In genomic region chr1:64823691-64824476, GRCh38 we compare ENCODE assay signal across 8 cellular contexts.
DNase-seq lines count a peak whose midpoint lies in the region; ATAC-seq, FAIRE-seq and TF ChIP-seq lines count a peak whose summit lies in the region.

No MANE protein-coding gene starts in this region.

- H3K4me1 ChIP-seq in endothelial cell of umbilical vein (ENCODE audit: control insufficient read depth, extremely low read depth, insufficient read depth, low read length): peaks cover 2% of the 10 kb centered on the region

- no peak overlapping the region for H3K4me3 Mint-ChIP-seq in activated CD8-positive, alpha-beta T cell treated with anti-CD3 and anti-CD28 coated beads, Interleukin-2, amount 10 ng/mL, durations not matched to agents 7 days and 5 days

- no TSS peak for BruUV-seq in endothelial cell of umbilical vein (replicated peaks; lab: Mats Ljungman, UMichigan)

- H3K36me3 ChIP-seq in endothelial cell of umbilical vein (ENCODE audit: control insufficient read depth in 2 of 2, extremely low read depth in 1 of 2, insufficient read depth in 2 of 2, low read length in 2 of 2): no peaks in the 10 kb centered on the region

- H3K4me3 ChIP-seq in endothelial cell of umbilical vein (replicated peaks in 1 of 3; ENCODE audit: insufficient read depth in 1 of 3, low read depth in 1 of 3, low read length in 3 of 3): no peak overlapping the region

- CTCF ChIA-PET in activated CD8-positive, alpha-beta T cell treated with anti-CD3 and anti-CD28 coated beads, Interleukin-2, amount 10 ng/mL, durations not matched to agents 7 days and 5 days (lab: Charles Lee): interaction anchor here (0.7 to 3.1 kb wide), 28 partner anchors 8 to 555 kb away, joined by 3 to 15 read pairs (median 4); no protein-coding TSS in a partner anchor
- CTCF ChIA-PET in endothelial cell of umbilical vein (lab: Charles Lee): interaction anchor here (0.6 to 5.4 kb wide), 39 partner anchors 9 to 577 kb away, joined by 3 to 61 read pairs (median 4); partner anchors contain the start of gene JAK1

- H3K27me3 ChIP-seq in endothelial cell of umbilical vein (ENCODE audit: control insufficient read depth in 2 of 2, insufficient read depth in 2 of 2, low read length in 2 of 2): no peaks in the 10 kb centered on the region

- no peak overlapping the region for H2AFZ ChIP-seq in endothelial cell of umbilical vein (ENCODE audit: low read depth, low read length)

- H4K20me1 ChIP-seq in endothelial cell of umbilical vein (replicated peaks; ENCODE audit: control insufficient read depth, extremely low read depth, insufficient read depth, low read length): no peaks in the 10 kb centered on the region

- TF ChIP-seq POLR2A in endothelial cell of umbilical vein (IDR thresholded peaks at IDR 0.05; ENCODE audit: low read depth, low read length): no peak

- peaks cover 23% of the 10 kb centered on the region for H3K4me1 Mint-ChIP-seq in activated CD8-positive, alpha-beta T cell treated with anti-CD3 and anti-CD28 coated beads, Interleukin-2, amount 10 ng/mL, durations not matched to agents 7 days and 5 days (ENCODE audit: low read depth)

- DNase-seq in GM04504 (ENCODE audit: low read depth) (peak; percentile 50), HPDE6-E6E7 (ENCODE audit: extremely low spot score) (peak; percentile 28), NCI-H82 treated with DMSO at 0.1 percent for 48 hours (lab: John Stamatoyannopoulos, UW; ENCODE audit: unreplicated experiment) (peak; percentile 16), endothelial cell of umbilical vein (ENCODE audit: low read depth, low spot score) (peak; percentile 81), myocyte (ENCODE audit: low read depth) (peak; percentile 76)
- DNase-seq in activated CD8-positive, alpha-beta T cell treated with anti-CD3 and anti-CD28 coated beads, Interleukin-2, amount 10 ng/mL, durations not matched to agents 7 days and 5 days: peak; percentile 75
- peak; percentile 21 to 48 for DNase-seq in stimulated activated CD8-positive, alpha-beta memory T cell treated with anti-CD3 and anti-CD28 coated beads, Interleukin-7, amount 100 ng/mL, for 4 hours (ENCODE audit: low read depth in 2 of 2)

- H3K27ac Mint-ChIP-seq in activated CD8-positive, alpha-beta T cell treated with anti-CD3 and anti-CD28 coated beads, Interleukin-2, amount 10 ng/mL, durations not matched to agents 7 days and 5 days: no peak overlapping the region

- no peak overlapping the region for H3K4me2 ChIP-seq in endothelial cell of umbilical vein (ENCODE audit: insufficient read depth, low read length)

- dilution Hi-C loops in endothelial cell of umbilical vein (cut with MboI; ENCODE audit: extremely low pct_ligation_motif_present, low sequenced_read_pairs): no loop called here

- H3K27ac ChIP-seq in endothelial cell of umbilical vein (ENCODE audit: insufficient read depth, low read depth, low read length): no peak overlapping the region

- POLR2A ChIA-PET in activated CD8-positive, alpha-beta T cell treated with anti-CD3 and anti-CD28 coated beads, Interleukin-2, amount 10 ng/mL, durations not matched to agents 7 days and 5 days (lab: Charles Lee): no interaction called here
- POLR2A ChIA-PET in endothelial cell of umbilical vein (lab: Charles Lee): no interaction called here

- peak; percentile 61 to 69 for TF ChIP-seq CTCF in endothelial cell of umbilical vein (IDR thresholded peaks at IDR 0.05; ENCODE audit: extremely low read depth in 1 of 2, insufficient read depth in 1 of 2, low read depth in 1 of 2, low read length in 2 of 2)

- H3K9me3 Mint-ChIP-seq in activated CD8-positive, alpha-beta T cell treated with anti-CD3 and anti-CD28 coated beads, Interleukin-2, amount 10 ng/mL, durations not matched to agents 7 days and 5 days (ENCODE audit: insufficient read depth): no peaks in the 10 kb centered on the region

- intact Hi-C loops in endothelial cell of umbilical vein (cut with micrococcal nuclease): loop anchor here (1.0 to 10.0 kb wide), 7 partner anchors 80 to 555 kb away; partner anchors contain the start of gene CACHD1

- no peaks in the 10 kb centered on the region for H3K9me3 ChIP-seq in endothelial cell of umbilical vein (replicated peaks; ENCODE audit: control insufficient read depth, insufficient read depth, low read length)

- H3K9ac ChIP-seq in endothelial cell of umbilical vein (replicated peaks; ENCODE audit: extremely low read depth, insufficient read depth, low read length): no peak overlapping the region

- no peaks in the 10 kb centered on the region for H3K36me3 Mint-ChIP-seq in activated CD8-positive, alpha-beta T cell treated with anti-CD3 and anti-CD28 coated beads, Interleukin-2, amount 10 ng/mL, durations not matched to agents 7 days and 5 days (ENCODE audit: low read depth)

- ATAC-seq in activated CD8-positive, alpha-beta T cell treated with anti-CD3 and anti-CD28 coated beads, Interleukin-2, amount 10 ng/mL, durations not matched to agents 7 days and 5 days: peak; percentile 62
- no peak for ATAC-seq in GM21423 (IDR thresholded peaks at IDR 0.05; ENCODE audit: unreplicated experiment)

- H3K9me1 ChIP-seq in endothelial cell of umbilical vein (replicated peaks; ENCODE audit: control insufficient read depth, extremely low read depth, insufficient read depth, low read length): no peaks in the 10 kb centered on the region

- no peaks in the 10 kb centered on the region for H3K79me2 ChIP-seq in endothelial cell of umbilical vein (ENCODE audit: control insufficient read depth, insufficient read depth, low read length)

- peak; percentile 89 for FAIRE-seq in endothelial cell of umbilical vein (lab: Jason Lieb, UNC)

- peaks cover 6% of the 10 kb centered on the region for H3K27me3 Mint-ChIP-seq in activated CD8-positive, alpha-beta T cell treated with anti-CD3 and anti-CD28 coated beads, Interleukin-2, amount 10 ng/mL, durations not matched to agents 7 days and 5 days (ENCODE audit: low read depth)

TF ChIP-seq in endothelial cell of umbilical vein, 7 proteins besides CTCF, POLR2A, EP300 and RAD21:
- TF ChIP-seq MYC (IDR thresholded peaks at IDR 0.05; ENCODE audit: low read depth, low read length) (no peak), POLR2AphosphoS5 (IDR thresholded peaks at IDR 0.05; ENCODE audit: insufficient read depth, low read depth, low read length) (no peak), MAX (IDR thresholded peaks at IDR 0.05; ENCODE audit: insufficient read depth, insufficient read length) (no peak), JUN (IDR thresholded peaks at IDR 0.05; ENCODE audit: borderline replicate concordance, insufficient read depth, insufficient read length, low read depth) (no peak), EZH2 (IDR thresholded peaks at IDR 0.05; ENCODE audit: borderline replicate concordance, low read depth, low read length, severe bottlenecking) (no peak), GATA2 (IDR thresholded peaks at IDR 0.05; ENCODE audit: insufficient read depth, insufficient read length, low read depth, low read length) (no peak), FOS (IDR thresholded peaks at IDR 0.05; ENCODE audit: borderline replicate concordance, insufficient read depth, low read length) (no peak)
TF ChIP-seq in endothelial cell of umbilical vein: peak in this region for 0.

Comparison
In these comparisons a context has a peak if more than half of its experiments do, and no peak if none do; other contexts are left out.
1. DNase-seq: peak in every context shown above with its lines; median percentile 81 in endothelial cell of umbilical vein; 76 in myocyte; 75 in activated CD8-positive, alpha-beta T cell treated with anti-CD3 and anti-CD28 coated beads, Interleukin-2, amount 10 ng/mL, durations not matched to agents 7 days and 5 days; 50 in GM04504; 34 in stimulated activated CD8-positive, alpha-beta memory T cell treated with anti-CD3 and anti-CD28 coated beads, Interleukin-7, amount 100 ng/mL, for 4 hours; 28 in HPDE6-E6E7; 16 in NCI-H82 treated with DMSO at 0.1 percent for 48 hours.